1 cellular context compared by ENCODE assay signal in genomic region chr12:57106021-57106708, GRCh38.
TF ChIP-seq lines count a peak whose summit lies in the region.

No MANE protein-coding gene starts in this region.

TF ChIP-seq in GM23338, 12 proteins besides CTCF, POLR2A, EP300 and RAD21:
- TF ChIP-seq CREB1 (CRISPR knock-in tag; IDR thresholded peaks at IDR 0.05; ENCODE audit: low read depth) (no peak), EZH2phosphoT487 (IDR thresholded peaks at IDR 0.05; ENCODE audit: unreplicated experiment) (no peak), ETS1 (IDR thresholded peaks at IDR 0.05) (no peak), ZNF331 (CRISPR knock-in tag; IDR thresholded peaks at IDR 0.05; ENCODE audit: low read depth) (no peak), STAT1 (IDR thresholded peaks at IDR 0.05; ENCODE audit: unreplicated experiment) (no peak), NANOG (IDR thresholded peaks at IDR 0.05; ENCODE audit: borderline replicate concordance) (no peak), POLR2AphosphoS5 (IDR thresholded peaks at IDR 0.05; ENCODE audit: low read depth) (no peak), ZNF462 (CRISPR knock-in tag; IDR thresholded peaks at IDR 0.05) (no peak), REST (IDR thresholded peaks at IDR 0.05; ENCODE audit: unreplicated experiment) (no peak), ZNF114 (CRISPR knock-in tag; IDR thresholded peaks at IDR 0.05) (no peak)
TF ChIP-seq in GM23338: peak in this region for 0.
